In genomic region chr12:113899844-113900471, GRCh38 we compare ENCODE assay signal across 13 cellular contexts.
DNase-seq lines count a peak whose midpoint lies in the region; ATAC-seq and TF ChIP-seq lines count a peak whose summit lies in the region.
"Had no signal": no experiment of that assay in that cellular context is flagged by ENCODE, and none has a peak within 500 bp of the region (broad histone marks: within the 10 kb centered on the region; RNA-seq: fewer than 3 reads in every experiment).

No MANE protein-coding gene starts in this region.

- peak overlapping the region in 9 of 11 experiments; percentile 39 to 97 (median 87); a peak in 17 of 22 replicates for H3K27ac ChIP-seq in BLaER1 treated with 17β-estradiol and CSF1 and Interleukin-3, amounts not matched to agents 10 nM and 100 nM
- H3K27ac ChIP-seq in VCaP: 0 out of 2 replicates have a peak overlapping the region, but pooled peaks have one; percentile 6
- H3K27ac ChIP-seq: upper lobe of left lung had no signal

- peak overlapping the region in 10 of 11 experiments; percentile 26 to 87 (median 75); a peak in 19 of 22 replicates for H3K9ac ChIP-seq in BLaER1 treated with 17β-estradiol and CSF1 and Interleukin-3, amounts not matched to agents 10 nM and 100 nM

- peaks cover 18 to 87% (median 58%) of the 10 kb centered on the region in 10 experiments for H3K4me1 ChIP-seq in BLaER1 treated with 17β-estradiol and CSF1 and Interleukin-3, amounts not matched to agents 10 nM and 100 nM
- H3K4me1 ChIP-seq: upper lobe of left lung had no signal

- TF ChIP-seq CTCF in VCaP (conservative IDR thresholded peaks at IDR 0.05): no peak

- H3K9me3 ChIP-seq in BLaER1 treated with 17β-estradiol and CSF1 and Interleukin-3, amounts not matched to agents 10 nM and 100 nM (replicated peaks in 1 of 11): peaks cover 0 to 20% (median 0%) of the 10 kb centered on the region in 11 experiments; a peak in 1 of 22 replicates
- H3K9me3 ChIP-seq: upper lobe of left lung had no signal

- H3K4me2 ChIP-seq in BLaER1 treated with 17β-estradiol and CSF1 and Interleukin-3, amounts not matched to agents 10 nM and 100 nM: peak overlapping the region; percentile 73 to 94 (median 82)

- peak; percentile 84 for DNase-seq in NCI-H1436 (lab: John Stamatoyannopoulos, UW)
- peak; percentile 51 for DNase-seq in kidney tubule cell (ENCODE audit: low spot score)
- DNase-seq in stimulated activated CD4-positive, alpha-beta T cell treated with anti-CD3 and anti-CD28 coated beads, Interleukin-4, amount 100 ng/mL, for 24 hours: no peak
- DNase-seq in activated CD4-positive, alpha-beta T cell treated with anti-CD3 and anti-CD28 coated beads for 48 hours: no peak
- DNase-seq in HUDEP-2 (lab: John Stamatoyannopoulos, UW; ENCODE audit: unreplicated experiment in 76 of 76): no peak
- DNase-seq: activated CD4-positive, alpha-beta memory T cell treated with anti-CD3 and anti-CD28 coated beads for 36 hours; cortex of kidney; glutamatergic neuron; T-helper 1 cell; upper lobe of left lung had no signal

- no peaks in the 10 kb centered on the region for H3K27me3 ChIP-seq in BLaER1 treated with 17β-estradiol and CSF1 and Interleukin-3, amounts not matched to agents 10 nM and 100 nM
- H3K27me3 ChIP-seq: upper lobe of left lung had no signal

- peaks cover 30 to 54% (median 44%) of the 10 kb centered on the region in 11 experiments for H3K36me3 ChIP-seq in BLaER1 treated with 17β-estradiol and CSF1 and Interleukin-3, amounts not matched to agents 10 nM and 100 nM

- peaks cover 0 to 20% (median 0%) of the 10 kb centered on the region in 11 experiments; a peak in 3 of 22 replicates for H4K20me1 ChIP-seq in BLaER1 treated with 17β-estradiol and CSF1 and Interleukin-3, amounts not matched to agents 10 nM and 100 nM

- no peak for ATAC-seq in HG02642 (IDR thresholded peaks at IDR 0.05; ENCODE audit: poor library complexity, unreplicated experiment)

- H3K4me3 ChIP-seq in BLaER1 treated with 17β-estradiol and CSF1 and Interleukin-3, amounts not matched to agents 10 nM and 100 nM: peak overlapping the region in 9 of 10 experiments; percentile 17 to 51 (median 41); a peak in 15 of 20 replicates
- H3K4me3 ChIP-seq: upper lobe of left lung had no signal

Comparison
In these comparisons a context has a peak if more than half of its experiments do, and no peak if none do; other contexts are left out.
1. DNase-seq: peak in NCI-H1436 (single experiment) and kidney tubule cell (single experiment); none in stimulated activated CD4-positive, alpha-beta T cell treated with anti-CD3 and anti-CD28 coated beads, Interleukin-4, amount 100 ng/mL, for 24 hours (single experiment), activated CD4-positive, alpha-beta T cell treated with anti-CD3 and anti-CD28 coated beads for 48 hours (single experiment) and HUDEP-2 (0 of 76).